In genomic region chr10:96468845-96469244, GRCh38 we compare ENCODE assay signal across 22 cellular contexts. TPM values are rescaled to one million over a fixed set of nuclear protein-coding genes. Genes with fewer than 3 reads are reported as not detected.
"Had no signal": no experiment of that assay in that cellular context is flagged by ENCODE, and none has a peak within 500 bp of the region (broad histone marks: within the 10 kb centered on the region; RNA-seq: fewer than 3 reads in every experiment).

No MANE protein-coding gene starts in this region.

- H3K27ac ChIP-seq: coronary artery, gastrocnemius medialis, left ventricle myocardium inferior, skin epidermis, tibial artery, uterus had no signal

- H3K4me1 ChIP-seq: gastrocnemius medialis, tibial artery, uterus had no signal

- H3K27me3 ChIP-seq: gastrocnemius medialis, uterus had no signal

- H3K9me3 Mint-ChIP-seq: activated CD4-positive, alpha-beta T cell treated with anti-CD3 and anti-CD28 coated beads, Interleukin-2, amount 10 ng/mL, durations not matched to agents 24 days and 14 days; activated naive CD8-positive, alpha-beta T cell treated with anti-CD3 and anti-CD28 coated beads for 36 hours; brain; central memory CD8-positive, alpha-beta T cell; memory B cell; natural killer cell; T-helper 2 cell treated with Interferon-gamma antibody and Interleukin-4, amounts not matched to agents 5 μg/mL and 100 μg/mL, for 36 hours had no signal

- ATAC-seq: gastrocnemius medialis, natural killer cell, right cardiac atrium had no signal

- H3K9me3 ChIP-seq: gastrocnemius medialis, left ventricle myocardium inferior, tibial artery, uterus had no signal

- H3K4me1 Mint-ChIP-seq: activated CD4-positive, alpha-beta T cell treated with anti-CD3 and anti-CD28 coated beads, Interleukin-2, amount 10 ng/mL, durations not matched to agents 24 days and 14 days; activated naive CD8-positive, alpha-beta T cell treated with anti-CD3 and anti-CD28 coated beads for 36 hours; central memory CD8-positive, alpha-beta T cell; memory B cell had no signal

- H3K36me3 Mint-ChIP-seq: activated naive CD8-positive, alpha-beta T cell treated with anti-CD3 and anti-CD28 coated beads for 36 hours; brain; memory B cell; natural killer cell had no signal

- DNase-seq: activated CD4-positive, alpha-beta T cell treated with anti-CD3 and anti-CD28 coated beads, Interleukin-2, amount 10 ng/mL, durations not matched to agents 24 days and 14 days; activated CD4-positive, CD25-positive, alpha-beta regulatory T cell; activated naive CD8-positive, alpha-beta T cell treated with anti-CD3 and anti-CD28 coated beads for 36 hours; effector CD4-positive, alpha-beta T cell; gastrocnemius medialis; left ventricle myocardium inferior; natural killer cell; occipital lobe; right cardiac atrium; stimulated activated CD4-positive, alpha-beta T cell treated with anti-CD3 and anti-CD28 coated beads, Interleukin-15, amount 100 ng/mL, for 24 hours; stimulated activated CD4-positive, alpha-beta T cell treated with anti-CD3 and anti-CD28 coated beads, Interleukin-4, amount 100 ng/mL, for 1 hour; stimulated activated naive CD4-positive, alpha-beta T cell; tibial artery; uterus had no signal

- H3K4me3 ChIP-seq: coronary artery, gastrocnemius medialis, left ventricle myocardium inferior, skin epidermis, tibial artery, uterus had no signal

- H3K27ac Mint-ChIP-seq: activated CD4-positive, alpha-beta T cell treated with anti-CD3 and anti-CD28 coated beads, Interleukin-2, amount 10 ng/mL, durations not matched to agents 24 days and 14 days; activated naive CD8-positive, alpha-beta T cell treated with anti-CD3 and anti-CD28 coated beads for 36 hours; brain; memory B cell; natural killer cell; progenitor cell of endocrine pancreas; T-helper 2 cell treated with Interferon-gamma antibody and Interleukin-4, amounts not matched to agents 5 μg/mL and 100 μg/mL, for 36 hours had no signal

- H3K4me3 Mint-ChIP-seq: activated CD4-positive, alpha-beta T cell treated with anti-CD3 and anti-CD28 coated beads, Interleukin-2, amount 10 ng/mL, durations not matched to agents 24 days and 14 days; activated naive CD8-positive, alpha-beta T cell treated with anti-CD3 and anti-CD28 coated beads for 36 hours; brain; central memory CD8-positive, alpha-beta T cell; memory B cell; natural killer cell; T-helper 2 cell treated with Interferon-gamma antibody and Interleukin-4, amounts not matched to agents 5 μg/mL and 100 μg/mL, for 36 hours had no signal

- H3K36me3 ChIP-seq: gastrocnemius medialis, left ventricle myocardium inferior, tibial artery, uterus had no signal

RNA-seq across cellular contexts. Expression of gene TLL2, which starts 44.9 kb away (rescaled TPM):
- total RNA-seq: activated CD4-positive, alpha-beta T cell treated with anti-CD3 and anti-CD28 coated beads, Interleukin-2, amount 10 ng/mL, durations not matched to agents 24 days and 14 days; natural killer cell; subcutaneous adipose tissue had no signal
